9 cellular contexts compared by ENCODE assay signal in the genomic region with DNA sequence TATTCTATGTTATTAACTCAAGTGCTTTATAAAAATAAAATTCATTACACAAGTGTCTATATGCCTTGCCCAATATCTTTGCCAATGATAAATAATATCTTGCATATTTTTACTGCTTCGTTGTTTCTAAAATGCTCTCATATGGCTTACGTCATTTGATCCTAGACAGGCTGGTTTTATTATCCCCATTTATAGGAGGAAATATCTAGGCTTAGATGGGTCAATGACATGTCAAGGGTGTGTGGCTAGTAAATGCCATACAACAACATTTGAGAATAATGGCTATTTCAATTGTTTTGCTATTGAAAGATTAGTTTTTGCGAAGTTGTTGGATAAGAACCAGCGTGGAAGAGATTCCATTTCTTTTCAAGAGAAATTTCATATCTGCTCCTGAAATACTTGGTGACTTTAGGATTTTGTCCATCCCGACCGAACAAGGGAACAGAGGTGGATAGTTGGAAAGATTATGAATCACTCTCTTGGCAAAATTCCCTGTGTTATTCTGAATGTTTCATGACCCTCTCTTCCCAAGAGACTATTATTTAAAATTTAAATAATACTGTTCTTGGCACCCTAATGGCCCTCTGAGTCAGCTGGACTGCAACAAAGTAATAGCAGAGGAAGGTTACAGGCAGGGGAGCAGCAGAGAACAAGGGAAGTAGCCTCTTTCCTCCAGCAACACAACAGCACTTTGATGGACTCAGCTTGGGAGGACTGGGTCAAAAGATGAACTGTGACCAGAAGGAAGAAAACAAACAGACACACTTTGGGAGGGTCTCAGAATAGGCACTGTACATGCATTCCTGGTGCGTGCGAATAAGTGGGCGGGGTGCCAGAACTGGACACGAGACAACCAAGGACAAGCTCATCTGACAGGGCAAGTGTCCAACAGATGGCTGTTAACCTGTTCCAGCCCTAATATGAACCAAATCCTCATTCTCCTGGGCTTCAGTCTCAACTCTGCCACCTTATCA.
DNase-seq lines count a peak whose midpoint lies in the region; ATAC-seq and TF ChIP-seq lines count a peak whose summit lies in the region.
"Had no signal": no experiment of that assay in that cellular context is flagged by ENCODE, and none has a peak within 500 bp of the region (broad histone marks: within the 10 kb centered on the region; RNA-seq: fewer than 3 reads in every experiment).

No MANE protein-coding gene starts in this region.

- no peaks in the 10 kb centered on the region for H3K27me3 Mint-ChIP-seq in stimulated activated naive B cell treated with anti-CD40 and anti-IgM and Interleukin-4, amounts not matched to agents 10 μg/mL and 1 μg/mL and 100 μg/mL, for 72 hours
- H3K27me3 Mint-ChIP-seq in activated T-cell treated with anti-CD3 and anti-CD28 coated beads, Interleukin-2, amount 50 U/mL, for 24 hours = peaks cover 12% of the 10 kb centered on the region

- H3K27ac ChIP-seq in lung (ENCODE audit: low read depth in 1 of 2, low read length in 1 of 2) = peak overlapping the region in 1 of 2 donors; percentile 25
- H3K27ac ChIP-seq in vagina = peak overlapping the region; percentile 16

- H3K4me3 ChIP-seq in lung (no peak overlapping the region), vagina (no peak overlapping the region)

- no peak for TF ChIP-seq POLR2A in vagina (IDR thresholded peaks at IDR 0.05)

- DNase-seq in DMS53 (lab: John Stamatoyannopoulos, UW) (peak; percentile 36), DMS53 treated with DMSO at 0.1 percent for 48 hours (lab: John Stamatoyannopoulos, UW; ENCODE audit: unreplicated experiment) (no peak), dedifferentiated amniotic fluid mesenchymal stem cell (ENCODE audit: extremely low spot score) (peak; percentile 50), lung (ENCODE audit: low spot score) (peak; percentile 53), vagina (ENCODE audit: extremely low spot score in 2 of 2) (peak in 1 of 2 donors; percentile 93)
- no peak for DNase-seq in stimulated activated naive B cell treated with anti-CD40 and anti-IgM and Interleukin-4, amounts not matched to agents 10 μg/mL and 1 μg/mL and 100 μg/mL, for 72 hours
- no peak for DNase-seq in activated T-cell treated with anti-CD3 and anti-CD28 coated beads, Interleukin-2, amount 50 U/mL, for 24 hours
- DNase-seq: MM.1S had no signal

- WGBS in lung, 2 donors = 63 to 79% methylated on average over 10 of the region's 10 CpGs

- H3K36me3 Mint-ChIP-seq in stimulated activated naive B cell treated with anti-CD40 and anti-IgM and Interleukin-4, amounts not matched to agents 10 μg/mL and 1 μg/mL and 100 μg/mL, for 72 hours = no peaks in the 10 kb centered on the region
- no peaks in the 10 kb centered on the region for H3K36me3 Mint-ChIP-seq in activated T-cell treated with anti-CD3 and anti-CD28 coated beads, Interleukin-2, amount 50 U/mL, for 24 hours (ENCODE audit: low read depth)

- intact Hi-C loops in vagina (cut with DNase I) = no loop called here

- no peak for TF ChIP-seq CTCF in lung (IDR thresholded peaks at IDR 0.05; ENCODE audit: control extremely low read depth, extremely low read depth)
- TF ChIP-seq CTCF in vagina (IDR thresholded peaks at IDR 0.05) = no peak

- no peak overlapping the region for H3K4me3 Mint-ChIP-seq in stimulated activated naive B cell treated with anti-CD40 and anti-IgM and Interleukin-4, amounts not matched to agents 10 μg/mL and 1 μg/mL and 100 μg/mL, for 72 hours
- no peak overlapping the region for H3K4me3 Mint-ChIP-seq in activated T-cell treated with anti-CD3 and anti-CD28 coated beads, Interleukin-2, amount 50 U/mL, for 24 hours

- H3K4me1 ChIP-seq in lung (ENCODE audit: control insufficient read depth in 2 of 2, insufficient read depth in 2 of 2, low read length in 2 of 2) (peaks cover 19 to 23% of the 10 kb centered on the region in 2 donors), vagina (peaks cover 57% of the 10 kb centered on the region)

- no peaks in the 10 kb centered on the region for H3K36me3 ChIP-seq in lung (ENCODE audit: control insufficient read depth in 2 of 2, insufficient read depth in 2 of 2, low read length in 2 of 2)
- H3K36me3 ChIP-seq in vagina = no peaks in the 10 kb centered on the region

- no peak overlapping the region for H3K27ac Mint-ChIP-seq in stimulated activated naive B cell treated with anti-CD40 and anti-IgM and Interleukin-4, amounts not matched to agents 10 μg/mL and 1 μg/mL and 100 μg/mL, for 72 hours
- H3K27ac Mint-ChIP-seq in activated T-cell treated with anti-CD3 and anti-CD28 coated beads, Interleukin-2, amount 50 U/mL, for 24 hours = no peak overlapping the region

- no peaks in the 10 kb centered on the region for H3K9me3 Mint-ChIP-seq in stimulated activated naive B cell treated with anti-CD40 and anti-IgM and Interleukin-4, amounts not matched to agents 10 μg/mL and 1 μg/mL and 100 μg/mL, for 72 hours
- no peaks in the 10 kb centered on the region for H3K9me3 Mint-ChIP-seq in activated T-cell treated with anti-CD3 and anti-CD28 coated beads, Interleukin-2, amount 50 U/mL, for 24 hours

- peaks cover 0 to 1% of the 10 kb centered on the region in 2 donors for H3K9me3 ChIP-seq in lung (ENCODE audit: control insufficient read depth in 2 of 2, insufficient read depth in 1 of 2, low read length in 1 of 2)
- H3K9me3 ChIP-seq in vagina = no peaks in the 10 kb centered on the region

- peak; percentile 65 for ATAC-seq in lung (ENCODE audit: insufficient read depth, low FRiP score)
- ATAC-seq in GM18868 (IDR thresholded peaks at IDR 0.05; ENCODE audit: unreplicated experiment) = no peak
- ATAC-seq in stimulated activated naive B cell treated with anti-CD40 and anti-IgM and Interleukin-4, amounts not matched to agents 10 μg/mL and 1 μg/mL and 100 μg/mL, for 72 hours (replicated peaks) = no peak

- H3K27me3 ChIP-seq in lung (ENCODE audit: control insufficient read depth, insufficient read depth) (no peaks in the 10 kb centered on the region), vagina (no peaks in the 10 kb centered on the region)

- H3K4me1 Mint-ChIP-seq in stimulated activated naive B cell treated with anti-CD40 and anti-IgM and Interleukin-4, amounts not matched to agents 10 μg/mL and 1 μg/mL and 100 μg/mL, for 72 hours = no peaks in the 10 kb centered on the region
- H3K4me1 Mint-ChIP-seq in activated T-cell treated with anti-CD3 and anti-CD28 coated beads, Interleukin-2, amount 50 U/mL, for 24 hours (ENCODE audit: low read depth) = peaks cover under 1% of the 10 kb centered on the region

Comparison
In these comparisons a context has a peak if more than half of its experiments do, and no peak if none do; other contexts are left out.
1. DNase-seq: peak in DMS53 (single experiment), dedifferentiated amniotic fluid mesenchymal stem cell (single experiment) and lung (single experiment); none in DMS53 treated with DMSO at 0.1 percent for 48 hours (single experiment), stimulated activated naive B cell treated with anti-CD40 and anti-IgM and Interleukin-4, amounts not matched to agents 10 μg/mL and 1 μg/mL and 100 μg/mL, for 72 hours (single experiment) and activated T-cell treated with anti-CD3 and anti-CD28 coated beads, Interleukin-2, amount 50 U/mL, for 24 hours (single experiment).